1 cellular context compared by ENCODE assay signal in genomic region chr4:84579410-84579791, GRCh38.
TF ChIP-seq lines count a peak whose summit lies in the region.

No MANE protein-coding gene starts in this region.

TF ChIP-seq in GM12878, 131 proteins besides CTCF, POLR2A, EP300 and RAD21:
- TF ChIP-seq POLR2AphosphoS5 (IDR thresholded peaks at IDR 0.05; ENCODE audit: low read length) (no peak), LARP7 (IDR thresholded peaks at IDR 0.05) (no peak), BACH1 (IDR thresholded peaks at IDR 0.05; ENCODE audit: borderline replicate concordance) (no peak), ELK1 (IDR thresholded peaks at IDR 0.05; ENCODE audit: low read depth, low read length) (no peak), MAX (IDR thresholded peaks at IDR 0.05; ENCODE audit: low read depth, low read length) (no peak), BCL11A (IDR thresholded peaks at IDR 0.05; ENCODE audit: low read depth, low read length) (no peak), RUNX3 (IDR thresholded peaks at IDR 0.05; ENCODE audit: low read length) (no peak), EGR1 (IDR thresholded peaks at IDR 0.05; ENCODE audit: borderline replicate concordance in 1 of 2, low read depth in 2 of 2, low read length in 2 of 2) (no peak), SMAD1 (IDR thresholded peaks at IDR 0.05; ENCODE audit: low read depth, partially characterized antibody) (no peak), ZNF274 (IDR thresholded peaks at IDR 0.05; ENCODE audit: insufficient read depth, insufficient read length) (no peak), CEBPZ (IDR thresholded peaks at IDR 0.05; ENCODE audit: low read depth, low read length) (no peak), PRDM15 (CRISPR knock-in tag; IDR thresholded peaks at IDR 0.05) (no peak), USF1 (IDR thresholded peaks at IDR 0.05; ENCODE audit: borderline replicate concordance, extremely low read length, insufficient read depth, low read depth, low read length) (no peak), IKZF2 (IDR thresholded peaks at IDR 0.05) (no peak), NBN (IDR thresholded peaks at IDR 0.05) (no peak), MYB (IDR thresholded peaks at IDR 0.05; ENCODE audit: borderline replicate concordance, low read depth, low read length) (no peak), RAD51 (IDR thresholded peaks at IDR 0.05) (no peak), RBBP5 (conservative IDR thresholded peaks at IDR 0.05) (no peak), TBL1XR1 (IDR thresholded peaks at IDR 0.05; ENCODE audit: low read depth, low read length) (no peak)
